Comparison of ENCODE assay signal across 30 cellular contexts in the genomic region with DNA sequence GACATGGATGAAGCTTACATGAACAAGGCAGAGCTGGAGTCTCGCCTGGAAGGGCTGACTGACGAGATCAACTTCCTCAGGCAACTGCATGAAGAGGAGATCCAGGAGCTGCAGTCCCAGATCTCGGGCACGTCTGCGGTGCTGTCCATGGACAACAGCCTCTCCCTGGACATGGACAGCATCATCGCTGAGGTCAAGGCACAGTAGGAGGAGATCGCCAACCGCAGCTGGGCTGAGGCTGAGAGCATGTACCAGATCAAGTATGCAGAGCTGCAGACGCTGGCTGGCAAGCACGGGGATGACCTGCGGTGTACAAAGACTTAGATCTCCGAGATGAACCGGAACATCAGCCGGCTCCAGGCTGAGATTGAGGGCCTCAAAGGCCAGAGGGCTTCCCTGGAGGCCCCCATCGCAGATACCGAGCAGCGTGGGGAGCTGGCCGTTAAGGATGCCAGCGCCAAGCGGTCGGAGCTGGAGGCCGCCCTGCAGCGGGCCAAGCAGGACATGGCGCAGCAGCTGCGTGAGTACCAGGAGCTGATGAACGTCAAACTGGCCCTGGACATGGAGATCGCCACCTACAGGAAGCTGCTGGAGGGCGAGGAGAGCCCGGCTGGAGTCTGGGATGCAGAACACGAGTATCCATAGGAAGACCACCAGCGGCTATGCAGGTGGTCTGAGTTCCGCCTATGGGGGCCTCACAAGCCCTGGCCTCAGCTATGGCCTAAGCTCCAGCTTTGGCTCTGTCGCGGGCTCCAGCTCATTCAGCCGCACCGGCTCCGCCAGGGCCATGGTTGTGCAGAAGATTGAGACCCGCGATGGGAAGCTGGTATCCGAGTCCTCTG.
DNase-seq lines count a peak whose midpoint lies in the region; ATAC-seq, FAIRE-seq and TF ChIP-seq lines count a peak whose summit lies in the region.
"Had no signal": no experiment of that assay in that cellular context is flagged by ENCODE, and none has a peak within 500 bp of the region (broad histone marks: within the 10 kb centered on the region; RNA-seq: fewer than 3 reads in every experiment).

No MANE protein-coding gene starts in this region.

- intact Hi-C loops in ovary (cut with DNase I): loop anchor here in 2 of 4 donors (5.0 to 10.0 kb wide), 3 partner anchors 74 to 309 kb away; partner anchors contain the start of gene CLDN11 (in 1 of the 2)

- H2BK120ac ChIP-seq in H1 (replicated peaks; ENCODE audit: low read depth, low read length): no peak overlapping the region

- no peak overlapping the region for H3K4me3 Mint-ChIP-seq in glutamatergic neuron (ENCODE audit: unreplicated experiment)
- H3K4me3 Mint-ChIP-seq: activated CD4-positive, alpha-beta memory T cell treated with anti-CD3 and anti-CD28 coated beads for 36 hours; dendritic cell treated with granulocyte-macrophage colony-stimulating factor and Interleukin-4, amounts not matched to agents 40 ng/mL and 50 ng/mL, for 4 days; natural killer cell treated with Interleukin-12 subunit alpha and Interleukin-12 subunit beta and Interleukin-15 and Interleukin-18, amount 100 ng/mL, for 72 hours; stimulated activated effector memory CD8-positive, alpha-beta T cell treated with anti-CD3 and anti-CD28 coated beads, Interleukin-12 subunit alpha, Interleukin-12 subunit beta, amount 100 ng/mL, for 72 hours had no signal

- no peak overlapping the region for H4K8ac ChIP-seq in H1 (ENCODE audit: extremely low read depth, insufficient read depth, low read length)

- H3K14ac ChIP-seq in H1 (ENCODE audit: insufficient read length): no peak overlapping the region

- peaks cover 7% of the 10 kb centered on the region for H3K36me3 Mint-ChIP-seq in glutamatergic neuron (ENCODE audit: unreplicated experiment)
- H3K36me3 Mint-ChIP-seq: activated CD4-positive, alpha-beta memory T cell treated with anti-CD3 and anti-CD28 coated beads for 36 hours; activated naive CD4-positive, alpha-beta T cell treated with anti-CD3 and anti-CD28 coated beads, Interleukin-2, amount 50 U/mL, for 72 hours; natural killer cell treated with Interleukin-12 subunit alpha and Interleukin-12 subunit beta and Interleukin-15 and Interleukin-18, amount 100 ng/mL, for 72 hours; stimulated activated effector memory CD8-positive, alpha-beta T cell treated with anti-CD3 and anti-CD28 coated beads, Interleukin-12 subunit alpha, Interleukin-12 subunit beta, amount 100 ng/mL, for 72 hours had no signal

- no peak overlapping the region for H3K18ac ChIP-seq in H1 (ENCODE audit: extremely low read depth, low read length)

- H3K27ac Mint-ChIP-seq in glutamatergic neuron (ENCODE audit: unreplicated experiment): no peak overlapping the region
- H3K27ac Mint-ChIP-seq: activated CD4-positive, alpha-beta memory T cell treated with anti-CD3 and anti-CD28 coated beads for 36 hours; activated naive CD4-positive, alpha-beta T cell treated with anti-CD3 and anti-CD28 coated beads, Interleukin-2, amount 50 U/mL, for 72 hours; dendritic cell treated with granulocyte-macrophage colony-stimulating factor and Interleukin-4, amounts not matched to agents 40 ng/mL and 50 ng/mL, for 4 days; natural killer cell treated with Interleukin-12 subunit alpha and Interleukin-12 subunit beta and Interleukin-15 and Interleukin-18, amount 100 ng/mL, for 72 hours; stimulated activated effector memory CD8-positive, alpha-beta T cell treated with anti-CD3 and anti-CD28 coated beads, Interleukin-12 subunit alpha, Interleukin-12 subunit beta, amount 100 ng/mL, for 72 hours had no signal

- H3K23ac ChIP-seq in H1 (ENCODE audit: insufficient read length): no peak overlapping the region

- H3K4me1 ChIP-seq in H1 (replicated peaks in 1 of 4; ENCODE audit: control insufficient read depth in 3 of 4, insufficient read depth in 4 of 4, low read length in 3 of 4): peaks cover 0 to 3% (median 0%) of the 10 kb centered on the region in 4 experiments; a peak in 1 of 7 replicates
- H3K4me1 ChIP-seq in ovary (ENCODE audit: insufficient read depth): peaks cover 46% of the 10 kb centered on the region
- H3K4me1 ChIP-seq: BLaER1, Caco-2, left lung, parathyroid adenoma had no signal

- no peaks in the 10 kb centered on the region for H3K23me2 ChIP-seq in H1 (ENCODE audit: low read depth, low read length)

- no peak overlapping the region for H2AFZ ChIP-seq in H1 (ENCODE audit: low read length)
- H2AFZ ChIP-seq: parathyroid adenoma had no signal

- no peak overlapping the region for H4K91ac ChIP-seq in H1 (replicated peaks; ENCODE audit: insufficient read length, low read length)

- no peak overlapping the region for H2BK15ac ChIP-seq in H1 (ENCODE audit: low read length)

- H2BK20ac ChIP-seq in H1 (ENCODE audit: low read length): no peak overlapping the region

- H3K9ac ChIP-seq in H1 (replicated peaks in 1 of 4; ENCODE audit: extremely low read depth in 1 of 4, low read depth in 3 of 4, low read length in 3 of 4): no peak overlapping the region
- H3K9ac ChIP-seq: BLaER1, parathyroid adenoma had no signal

- no peak for DNase-seq in NB4 (ENCODE audit: low read depth)
- DNase-seq in H1 (ENCODE audit: low read depth in 1 of 2, low spot score in 2 of 2): peak in 1 of 2 experiments; percentile 71
- peak in 4 of 5 donors; percentile 30 to 58 (median 34) for DNase-seq in ovary
- no peak for DNase-seq in foreskin melanocyte
- DNase-seq in glutamatergic neuron: no peak
- no peak for DNase-seq in LoVo (ENCODE audit: low spot score)
- DNase-seq: activated CD4-positive, alpha-beta memory T cell treated with anti-CD3 and anti-CD28 coated beads for 36 hours; activated CD4-positive, CD25-positive, alpha-beta regulatory T cell treated with anti-CD3 and anti-CD28 coated beads, Interleukin-2, amount 50 U/mL, for 72 hours; activated CD8-positive, alpha-beta memory T cell treated with anti-CD3 and anti-CD28 coated beads, Interleukin-2, amount 50 U/mL, for 4 hours; Caco-2; GF-D8; KG1; NCI-H1436; NCI-H2081 treated with DMSO at 0.1 percent for 48 hours; NCI-H345; RPMI8226; stimulated activated CD4-positive, alpha-beta T cell treated with anti-CD3 and anti-CD28 coated beads, Interleukin-12 subunit alpha, Interleukin-12 subunit beta, amount 100 ng/mL, for 4 hours; stimulated activated CD4-positive, alpha-beta T cell treated with anti-CD3 and anti-CD28 coated beads, Interleukin-4, amount 100 ng/mL, for 24 hours had no signal

- H3K9me3 Mint-ChIP-seq in glutamatergic neuron (ENCODE audit: unreplicated experiment): no peaks in the 10 kb centered on the region
- H3K9me3 Mint-ChIP-seq: activated CD4-positive, alpha-beta memory T cell treated with anti-CD3 and anti-CD28 coated beads for 36 hours; activated naive CD4-positive, alpha-beta T cell treated with anti-CD3 and anti-CD28 coated beads, Interleukin-2, amount 50 U/mL, for 72 hours; dendritic cell treated with granulocyte-macrophage colony-stimulating factor and Interleukin-4, amounts not matched to agents 40 ng/mL and 50 ng/mL, for 4 days; natural killer cell treated with Interleukin-12 subunit alpha and Interleukin-12 subunit beta and Interleukin-15 and Interleukin-18, amount 100 ng/mL, for 72 hours; stimulated activated effector memory CD8-positive, alpha-beta T cell treated with anti-CD3 and anti-CD28 coated beads, Interleukin-12 subunit alpha, Interleukin-12 subunit beta, amount 100 ng/mL, for 72 hours had no signal

- H2AK5ac ChIP-seq in H1 (ENCODE audit: low read depth, low read length): no peak overlapping the region

- H3K27me3 ChIP-seq in H1 (replicated peaks in 1 of 4; ENCODE audit: control insufficient read depth in 3 of 4, extremely low read depth in 1 of 4, insufficient read depth in 3 of 4, low read length in 3 of 4): no peaks in the 10 kb centered on the region
- H3K27me3 ChIP-seq in ovary: no peaks in the 10 kb centered on the region
- H3K27me3 ChIP-seq: BLaER1, left lung, SJSA1 had no signal

- TF ChIP-seq EP300 in H1 (IDR thresholded peaks at IDR 0.05; ENCODE audit: borderline replicate concordance in 1 of 2, low read depth in 2 of 2, low read length in 2 of 2): no peak
- TF ChIP-seq EP300 in ovary (IDR thresholded peaks at IDR 0.05): no peak

- no peaks in the 10 kb centered on the region for H4K20me1 ChIP-seq in H1 (replicated peaks in 1 of 2; ENCODE audit: control insufficient read depth in 1 of 2, insufficient read depth in 2 of 2, low read length in 2 of 2)
- H4K20me1 ChIP-seq: BLaER1 had no signal

- no peaks in the 10 kb centered on the region for H3K79me2 ChIP-seq in H1 (ENCODE audit: control insufficient read depth in 1 of 2, insufficient read depth in 2 of 2, low read length in 2 of 2)
- H3K79me2 ChIP-seq: parathyroid adenoma had no signal

- ATAC-seq in HG03442 (IDR thresholded peaks at IDR 0.05; ENCODE audit: unreplicated experiment): no peak
- ATAC-seq: activated naive CD4-positive, alpha-beta T cell treated with anti-CD3 and anti-CD28 coated beads, Interleukin-2, amount 50 U/mL, for 72 hours; left lung; natural killer cell treated with Interleukin-12 subunit alpha and Interleukin-12 subunit beta and Interleukin-15 and Interleukin-18, amount 100 ng/mL, for 72 hours; stimulated activated effector memory CD8-positive, alpha-beta T cell treated with anti-CD3 and anti-CD28 coated beads, Interleukin-12 subunit alpha, Interleukin-12 subunit beta, amount 100 ng/mL, for 72 hours had no signal

- no peak overlapping the region for H3K4ac ChIP-seq in H1 (replicated peaks; ENCODE audit: insufficient read length, low read depth, low read length)

- H4K5ac ChIP-seq in H1 (ENCODE audit: insufficient read length, low read depth, low read length): no peak overlapping the region

- no peaks in the 10 kb centered on the region for H3K4me1 Mint-ChIP-seq in glutamatergic neuron (ENCODE audit: low read depth, unreplicated experiment)
- H3K4me1 Mint-ChIP-seq: stimulated activated effector memory CD8-positive, alpha-beta T cell treated with anti-CD3 and anti-CD28 coated beads, Interleukin-12 subunit alpha, Interleukin-12 subunit beta, amount 100 ng/mL, for 72 hours had no signal

- H3K9me3 ChIP-seq in H1 (ENCODE audit: insufficient read depth in 2 of 2, low read depth in 1 of 2, low read length in 1 of 2) (no peaks in the 10 kb centered on the region), ovary (no peaks in the 10 kb centered on the region)
- H3K9me3 ChIP-seq: BLaER1, Caco-2, left lung, SJSA1 had no signal

- FAIRE-seq in H1 (lab: Jason Lieb, UNC): no peak
- FAIRE-seq: islet of Langerhans, TTC549 had no signal

- H3K79me1 ChIP-seq in H1 (ENCODE audit: low read depth, low read length): no peaks in the 10 kb centered on the region

- H2BK5ac ChIP-seq in H1 (ENCODE audit: low read depth, low read length): no peak overlapping the region

- no peak overlapping the region for H3K56ac ChIP-seq in H1 (replicated peaks; ENCODE audit: insufficient read length, low read depth, low read length)

- H3K4me3 ChIP-seq in NB4 (ENCODE audit: low read depth, low read length) (no peak overlapping the region), H1 (ENCODE audit: extremely low read depth in 1 of 4, insufficient read depth in 2 of 4, low read depth in 3 of 4, low read length in 4 of 4) (no peak overlapping the region), ovary (no peak overlapping the region)
- H3K4me3 ChIP-seq: BLaER1, left lung, SJSA1 had no signal

- peaks cover 2% of the 10 kb centered on the region for H3K27me3 Mint-ChIP-seq in glutamatergic neuron (ENCODE audit: unreplicated experiment)

- H3K27ac ChIP-seq in H1 (ENCODE audit: low read depth, low read length) (no peak overlapping the region), ovary (peak overlapping the region in 1 of 2 donors; percentile 67)
- H3K27ac ChIP-seq: BLaER1, left lung, parathyroid adenoma, SJSA1 had no signal

- H2BK12ac ChIP-seq in H1 (ENCODE audit: low read depth, low read length): no peak overlapping the region

- CTCF ChIA-PET in H1 (lab: Charles Lee; ENCODE audit: partially characterized antibody): interaction anchor here (0.5 to 10.9 kb wide), 30 partner anchors 10 to 424 kb away, joined by 3 to 156 read pairs (median 4); partner anchors contain the start of genes CLDN11 and SLC7A14

- 87% methylated on average over 40 of the region's 40 CpGs; no CpG with 5 or more reads in 1 of the 2 experiments for WGBS in H1 (ENCODE audit: extremely low coverage in 1 of 2, insufficient coverage in 1 of 2, insufficient read length in 1 of 2, insufficient replicate concordance in 2 of 2, low coverage in 1 of 2, low lambda C conversion rate in 2 of 2, missing lambda C conversion rate in 1 of 2), 2 experiments
- WGBS in ovary, 3 donors: 78 to 87% (median 83%) methylated on average over 40 of the region's 40 CpGs

- POLR2A ChIA-PET in H1 (lab: Charles Lee; ENCODE audit: partially characterized antibody): interaction anchor here (1.1 kb wide), 1 partner anchor 373 kb away, joined by 4 read pairs; no protein-coding TSS in a partner anchor

- TF ChIP-seq RAD21 in H1 (IDR thresholded peaks at IDR 0.05 in 1 of 2, conservative IDR thresholded peaks at IDR 0.05 in 1 of 2; ENCODE audit: low read depth in 2 of 2, low read length in 2 of 2): peak; percentile 43 to 52

- TF ChIP-seq POLR2A in NB4 (IDR thresholded peaks at IDR 0.05; ENCODE audit: extremely low read depth, insufficient read length) (no peak), H1 (IDR thresholded peaks at IDR 0.05; ENCODE audit: control extremely low read depth in 1 of 2, low read depth in 2 of 2, low read length in 2 of 2) (no peak), ovary (IDR thresholded peaks at IDR 0.05) (no peak)

- peak; percentile 21; the same call in 1 of the 2 replicates for TF ChIP-seq CTCF in GM12874 (IDR thresholded peaks at IDR 0.05; ENCODE audit: insufficient read depth, low read depth, low read length)
- peak; percentile 22 for TF ChIP-seq CTCF in NB4 (IDR thresholded peaks at IDR 0.05; ENCODE audit: low read depth, low read length)
- peak; percentile 56 to 74 (median 62) for TF ChIP-seq CTCF in H1 (IDR thresholded peaks at IDR 0.05; ENCODE audit: control extremely low read depth in 1 of 3, insufficient read depth in 1 of 3, low read depth in 1 of 3, low read length in 3 of 3)
- no peak for TF ChIP-seq CTCF in ovary (IDR thresholded peaks at IDR 0.05)
- TF ChIP-seq CTCF in glutamatergic neuron (IDR thresholded peaks at IDR 0.05; ENCODE audit: partially characterized antibody, unreplicated experiment): no peak

- H3K36me3 ChIP-seq in H1 (ENCODE audit: control insufficient read depth in 2 of 4, insufficient read depth in 4 of 4, low read length in 3 of 4) (no peaks in the 10 kb centered on the region), ovary (no peaks in the 10 kb centered on the region)
- H3K36me3 ChIP-seq: BLaER1, left lung, SJSA1 had no signal

- no peak overlapping the region for H3K4me2 ChIP-seq in H1 (ENCODE audit: insufficient read depth in 1 of 2, low read depth in 2 of 2, low read length in 2 of 2)
- H3K4me2 ChIP-seq: BLaER1 had no signal

Comparison
In these comparisons a context has a peak if more than half of its experiments do, and no peak if none do; other contexts are left out.
1. CTCF ChIP-seq: peak in GM12874 (single experiment), NB4 (single experiment) and H1 (3 of 3); none in ovary (0 of 3) and glutamatergic neuron (single experiment).
2. DNase-seq: peak in ovary (4 of 5); none in NB4 (single experiment), foreskin melanocyte (single experiment), glutamatergic neuron (single experiment) and LoVo (single experiment).